Comparison of ENCODE assay signal across 10 cellular contexts in genomic region chr15:90560229-90560771, GRCh38. TPM values are rescaled to one million over a fixed set of nuclear protein-coding genes. Genes with fewer than 3 reads are reported as not detected.
A peak's percentile ranks its signal among the peaks of the same experiment; 100 is the strongest.
DNase-seq lines count a peak whose midpoint lies in the region; ATAC-seq, FAIRE-seq and TF ChIP-seq lines count a peak whose summit lies in the region.
"Had no signal": no experiment of that assay in that cellular context is flagged by ENCODE, and none has a peak within 500 bp of the region (broad histone marks: within the 10 kb centered on the region; RNA-seq: fewer than 3 reads in every experiment).

No MANE protein-coding gene starts in this region.

- no peak overlapping the region for H3K4me3 ChIP-seq in mucosa of descending colon
- H3K4me3 ChIP-seq: BLaER1 had no signal

- peaks cover 45% of the 10 kb centered on the region for H3K4me1 ChIP-seq in mucosa of descending colon (ENCODE audit: low read depth)

- peaks cover 63% of the 10 kb centered on the region for H3K36me3 Mint-ChIP-seq in activated CD4-positive, alpha-beta T cell treated with anti-CD3 and anti-CD28 coated beads, Interleukin-2, amount 10 ng/mL, durations not matched to agents 7 days and 5 days (ENCODE audit: low read depth)

- POLR2A ChIA-PET in activated CD4-positive, alpha-beta T cell treated with anti-CD3 and anti-CD28 coated beads, Interleukin-2, amount 10 ng/mL, durations not matched to agents 7 days and 5 days (lab: Charles Lee) = no interaction called here

- intact Hi-C loops in mucosa of descending colon (cut with DNase I, micrococcal nuclease) = no loop called here

- no peak for FAIRE-seq in urothelium cell line (lab: Jason Lieb, UNC)

- H3K9me3 Mint-ChIP-seq in activated CD4-positive, alpha-beta T cell treated with anti-CD3 and anti-CD28 coated beads, Interleukin-2, amount 10 ng/mL, durations not matched to agents 7 days and 5 days = peaks cover 3% of the 10 kb centered on the region

- no peaks in the 10 kb centered on the region for H3K9me3 ChIP-seq in mucosa of descending colon

- CTCF ChIA-PET in activated CD4-positive, alpha-beta T cell treated with anti-CD3 and anti-CD28 coated beads, Interleukin-2, amount 10 ng/mL, durations not matched to agents 7 days and 5 days (lab: Charles Lee) = interaction anchor here (1.0 to 2.1 kb wide), 5 partner anchors 11 to 240 kb away, joined by 3 to 8 read pairs (median 5); no protein-coding TSS in a partner anchor

- H3K4me1 Mint-ChIP-seq in activated CD4-positive, alpha-beta T cell treated with anti-CD3 and anti-CD28 coated beads, Interleukin-2, amount 10 ng/mL, durations not matched to agents 7 days and 5 days = peaks cover 85% of the 10 kb centered on the region

- peak; percentile 46 for ATAC-seq in mucosa of descending colon

- peak overlapping the region; percentile 55 for H3K27ac Mint-ChIP-seq in activated CD4-positive, alpha-beta T cell treated with anti-CD3 and anti-CD28 coated beads, Interleukin-2, amount 10 ng/mL, durations not matched to agents 7 days and 5 days

- no peak for DNase-seq in activated CD4-positive, alpha-beta T cell treated with anti-CD3 and anti-CD28 coated beads, Interleukin-2, amount 10 ng/mL, durations not matched to agents 7 days and 5 days
- DNase-seq in activated CD4-positive, alpha-beta T cell treated with anti-CD3 and anti-CD28 coated beads, Interleukin-2, amount 50 U/mL, for 1 hour = no peak
- DNase-seq in dedifferentiated amniotic fluid mesenchymal stem cell (ENCODE audit: extremely low spot score) = peak; percentile 95
- peak in 2 of 3 donors; percentile 40 to 41 for DNase-seq in mucosa of descending colon
- DNase-seq in urothelium cell line (ENCODE audit: low spot score) = peak; percentile 28
- no peak for DNase-seq in DMS79 (lab: John Stamatoyannopoulos, UW)
- no peak for DNase-seq in activated CD4-positive, alpha-beta T cell treated with anti-CD3 and anti-CD28 coated beads for 4 hours
- DNase-seq in iPS-NIHi7 (ENCODE audit: extremely low spot score) = no peak
- DNase-seq: NCI-H1694 had no signal

- no peaks in the 10 kb centered on the region for H3K27me3 Mint-ChIP-seq in activated CD4-positive, alpha-beta T cell treated with anti-CD3 and anti-CD28 coated beads, Interleukin-2, amount 10 ng/mL, durations not matched to agents 7 days and 5 days

- TF ChIP-seq CTCF in mucosa of descending colon (IDR thresholded peaks at IDR 0.05) = no peak

- H3K4me3 Mint-ChIP-seq in activated CD4-positive, alpha-beta T cell treated with anti-CD3 and anti-CD28 coated beads, Interleukin-2, amount 10 ng/mL, durations not matched to agents 7 days and 5 days = no peak overlapping the region

- no peaks in the 10 kb centered on the region for H3K36me3 ChIP-seq in mucosa of descending colon (ENCODE audit: low read depth)

RNA-seq across cellular contexts. Expression of gene CRTC3, which starts 30.6 kb away (rescaled TPM):
- total RNA-seq in activated CD4-positive, alpha-beta T cell treated with anti-CD3 and anti-CD28 coated beads, Interleukin-2, amount 10 ng/mL, durations not matched to agents 7 days and 5 days = 10 to 100 TPM; 85.1 to 90.7 TPM
- 10 to 100 TPM; 21.6 to 53.6 (median 21.7) TPM for total RNA-seq in mucosa of descending colon

Comparison
In these comparisons a context has a peak if more than half of its experiments do, and no peak if none do; other contexts are left out.
1. DNase-seq: peak in dedifferentiated amniotic fluid mesenchymal stem cell (single experiment), mucosa of descending colon (2 of 3) and urothelium cell line (single experiment); none in activated CD4-positive, alpha-beta T cell treated with anti-CD3 and anti-CD28 coated beads, Interleukin-2, amount 10 ng/mL, durations not matched to agents 7 days and 5 days (single experiment), activated CD4-positive, alpha-beta T cell treated with anti-CD3 and anti-CD28 coated beads, Interleukin-2, amount 50 U/mL, for 1 hour (single experiment), DMS79 (single experiment), activated CD4-positive, alpha-beta T cell treated with anti-CD3 and anti-CD28 coated beads for 4 hours (0 of 2) and iPS-NIHi7 (single experiment).